Comparison of ENCODE assay signal across 5 cellular contexts in the genomic region with DNA sequence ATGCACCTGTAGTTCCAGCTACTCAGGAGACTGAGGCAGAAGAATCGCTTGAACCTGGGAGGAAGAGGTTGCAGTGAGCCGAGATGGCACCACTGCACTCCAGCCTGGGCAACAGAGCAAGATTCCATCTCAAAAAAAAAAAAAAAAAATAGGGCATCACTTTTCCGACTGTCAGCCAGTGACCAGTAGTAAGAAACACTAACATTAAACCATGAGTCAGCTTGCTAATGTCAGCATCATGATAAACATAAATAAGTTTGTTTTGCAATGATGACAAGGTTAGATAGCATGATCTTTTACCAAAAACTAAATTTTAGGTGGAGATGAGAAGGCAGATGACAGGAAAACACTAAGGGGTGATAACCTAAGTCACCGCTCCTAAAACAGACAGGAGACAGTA. TPM values are rescaled to one million over a fixed set of nuclear protein-coding genes. Genes with fewer than 3 reads are reported as not detected.
"Had no signal": no experiment of that assay in that cellular context is flagged by ENCODE, and none has a peak within 500 bp of the region (broad histone marks: within the 10 kb centered on the region; RNA-seq: fewer than 3 reads in every experiment).

No MANE protein-coding gene starts in this region.

RNA-seq across cellular contexts. Expression of a gene that starts 29.1 kb away (rescaled TPM):
- total RNA-seq: H4 had no signal

RNA-seq across cellular contexts. Expression of a gene that starts 32.9 kb away (rescaled TPM):
- total RNA-seq: H4, H7, HepG2, HFFc6, HT1080 had no signal

RNA-seq across cellular contexts. Expression of a gene that starts 36.7 kb away (rescaled TPM):
- total RNA-seq: H7, HepG2, HFFc6, HT1080 had no signal
- polyA plus RNA-seq: HepG2 had no signal
